9 cellular contexts compared by ENCODE assay signal in the genomic region with DNA sequence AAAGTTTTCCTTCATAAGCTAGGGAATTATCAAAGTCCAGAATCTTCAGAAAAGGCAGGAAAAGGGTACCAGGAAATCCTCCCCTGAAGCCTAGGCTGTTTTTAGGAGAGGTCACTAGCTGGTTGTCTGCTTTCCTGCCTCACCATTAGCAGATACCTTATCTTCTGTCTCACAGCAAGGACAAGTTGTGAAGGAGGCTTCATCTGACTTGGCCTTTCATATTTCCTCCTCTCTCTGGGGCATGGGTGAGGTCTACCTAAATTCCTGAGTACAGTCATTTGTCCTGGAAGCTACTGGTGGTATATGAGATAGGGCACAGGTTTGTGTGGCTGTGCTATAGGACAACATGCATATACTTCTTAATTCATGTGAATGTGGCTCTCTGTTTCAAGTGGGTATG. TPM values are rescaled to one million over a fixed set of nuclear protein-coding genes. Genes with fewer than 3 reads are reported as not detected.
DNase-seq lines count a peak whose midpoint lies in the region; ATAC-seq, FAIRE-seq and TF ChIP-seq lines count a peak whose summit lies in the region.
"Had no signal": no experiment of that assay in that cellular context is flagged by ENCODE, and none has a peak within 500 bp of the region (broad histone marks: within the 10 kb centered on the region; RNA-seq: fewer than 3 reads in every experiment).

No MANE protein-coding gene starts in this region.

- peak overlapping the region; percentile 93 for H3K4me3 Mint-ChIP-seq in HFFc6
- H3K4me3 Mint-ChIP-seq in central memory CD8-positive, alpha-beta T cell = peak overlapping the region; percentile 88
- peak overlapping the region; percentile 56 to 94 (median 88) for H3K4me3 Mint-ChIP-seq in naive B cell

- H3K27ac Mint-ChIP-seq in HFFc6 (peak overlapping the region; percentile 85), naive B cell (peak overlapping the region in 4 of 6 donors; percentile 77 to 89 (median 81))
- H3K27ac Mint-ChIP-seq in central memory CD8-positive, alpha-beta T cell (ENCODE audit: low read depth) = peak overlapping the region; percentile 90

- H3K4me1 Mint-ChIP-seq in HFFc6 (ENCODE audit: low read depth) (peaks cover 69% of the 10 kb centered on the region), naive B cell (peaks cover 61 to 74% (median 64%) of the 10 kb centered on the region in 3 donors)
- H3K4me1 Mint-ChIP-seq in central memory CD8-positive, alpha-beta T cell = peaks cover 74% of the 10 kb centered on the region

- CTCF ChIA-PET in A549 (lab: Yijun Ruan, JAX) = interaction anchor here (0.7 to 3.5 kb wide), 2 partner anchors 11 to 203 kb away, joined by 3 to 30 read pairs; no protein-coding TSS in a partner anchor

- TF ChIP-seq CTCF in A549 (IDR thresholded peaks at IDR 0.05) (no peak), HFFc6 (IDR thresholded peaks at IDR 0.05) (no peak), pancreas (IDR thresholded peaks at IDR 0.05) (no peak)

- FAIRE-seq in A549 (lab: Jason Lieb, UNC) (no peak), pancreas (lab: Jason Lieb, UNC) (no peak)

- peaks cover 5% of the 10 kb centered on the region; the same call in 1 of the 2 replicates for H3K36me3 Mint-ChIP-seq in HFFc6 (ENCODE audit: low read depth)
- H3K36me3 Mint-ChIP-seq in central memory CD8-positive, alpha-beta T cell (ENCODE audit: insufficient read depth) = peaks cover 13% of the 10 kb centered on the region
- no peaks in the 10 kb centered on the region for H3K36me3 Mint-ChIP-seq in naive B cell

- ATAC-seq in A549 = no peak
- ATAC-seq in central memory CD8-positive, alpha-beta T cell (replicated peaks; ENCODE audit: extremely low read depth, poor library complexity, severe bottlenecking) = no peak
- ATAC-seq in naive B cell (ENCODE audit: low read depth in 2 of 2) = no peak
- no peak for ATAC-seq in pancreas

- H3K4me3 ChIP-seq in A549 (no peak overlapping the region), pancreas (peak overlapping the region in 2 of 4 donors; percentile 92 to 97)

- H3K27me3 ChIP-seq in pancreas = no peaks in the 10 kb centered on the region

- peak overlapping the region; percentile 90; the same call in 2 of the 3 replicates for H3K4me2 ChIP-seq in A549

- H3K27ac ChIP-seq in A549 (no peak overlapping the region), pancreas (peak overlapping the region in 1 of 4 donors; percentile 95)

- H3K4me1 ChIP-seq in A549 (peaks cover 31% of the 10 kb centered on the region), pancreas (peaks cover 18 to 61% (median 44%) of the 10 kb centered on the region in 3 donors)

- DNase-seq in A549 (ENCODE audit: low read depth in 1 of 2, low spot score in 1 of 2) (no peak), HFFc6 (no peak), naive B cell (no peak), DMS79 (lab: John Stamatoyannopoulos, UW) (no peak), SHP77 treated with DMSO at 0.1 percent for 48 hours (lab: John Stamatoyannopoulos, UW) (no peak), islet precursor cell (no peak), pancreas (no peak)
- no peak for DNase-seq in central memory CD8-positive, alpha-beta T cell (ENCODE audit: low spot score in 2 of 2)
- DNase-seq: NCI-H2029 treated with DMSO at 0.1 percent for 48 hours had no signal

- TF ChIP-seq EP300 in A549 (IDR thresholded peaks at IDR 0.05) = no peak

- H3K9me3 Mint-ChIP-seq in HFFc6 = no peaks in the 10 kb centered on the region
- no peaks in the 10 kb centered on the region for H3K9me3 Mint-ChIP-seq in central memory CD8-positive, alpha-beta T cell
- H3K9me3 Mint-ChIP-seq in naive B cell = no peaks in the 10 kb centered on the region

- no peak for TF ChIP-seq POLR2A in A549 (IDR thresholded peaks at IDR 0.05; ENCODE audit: low read length)

- TF ChIP-seq RAD21 in A549 (conservative IDR thresholded peaks at IDR 0.05 in 1 of 2, IDR thresholded peaks at IDR 0.05 in 1 of 2) = no peak

- intact Hi-C loops in pancreas (cut with DNase I) = no loop called here

- H3K9me3 ChIP-seq in A549 = no peaks in the 10 kb centered on the region
- no peaks in the 10 kb centered on the region for H3K9me3 ChIP-seq in pancreas

- H3K27me3 Mint-ChIP-seq in HFFc6 (ENCODE audit: insufficient read depth) (no peaks in the 10 kb centered on the region; the same call in 1 of the 2 replicates), naive B cell (no peaks in the 10 kb centered on the region)
- no peaks in the 10 kb centered on the region for H3K27me3 Mint-ChIP-seq in central memory CD8-positive, alpha-beta T cell

- no peaks in the 10 kb centered on the region for H3K36me3 ChIP-seq in pancreas

- POLR2A ChIA-PET in A549 (lab: Yijun Ruan, JAX) = interaction anchor here (1.7 kb wide), 1 partner anchor 8 kb away, joined by 4 read pairs; no protein-coding TSS in a partner anchor

TF ChIP-seq in A549, 52 proteins besides CTCF, POLR2A, EP300 and RAD21:
- TF ChIP-seq KDM5A (IDR thresholded peaks at IDR 0.05) (no peak), FOXS1 (CRISPR knock-in tag; IDR thresholded peaks at IDR 0.05) (no peak), JUN (IDR thresholded peaks at IDR 0.05) (no peak), SREBF2 (IDR thresholded peaks at IDR 0.05) (no peak), CBX2 (IDR thresholded peaks at IDR 0.05; ENCODE audit: borderline replicate concordance, low read depth) (no peak), CHD2 (IDR thresholded peaks at IDR 0.05; ENCODE audit: low read length, partially characterized antibody) (no peak)
- TF ChIP-seq, protein P1, sequence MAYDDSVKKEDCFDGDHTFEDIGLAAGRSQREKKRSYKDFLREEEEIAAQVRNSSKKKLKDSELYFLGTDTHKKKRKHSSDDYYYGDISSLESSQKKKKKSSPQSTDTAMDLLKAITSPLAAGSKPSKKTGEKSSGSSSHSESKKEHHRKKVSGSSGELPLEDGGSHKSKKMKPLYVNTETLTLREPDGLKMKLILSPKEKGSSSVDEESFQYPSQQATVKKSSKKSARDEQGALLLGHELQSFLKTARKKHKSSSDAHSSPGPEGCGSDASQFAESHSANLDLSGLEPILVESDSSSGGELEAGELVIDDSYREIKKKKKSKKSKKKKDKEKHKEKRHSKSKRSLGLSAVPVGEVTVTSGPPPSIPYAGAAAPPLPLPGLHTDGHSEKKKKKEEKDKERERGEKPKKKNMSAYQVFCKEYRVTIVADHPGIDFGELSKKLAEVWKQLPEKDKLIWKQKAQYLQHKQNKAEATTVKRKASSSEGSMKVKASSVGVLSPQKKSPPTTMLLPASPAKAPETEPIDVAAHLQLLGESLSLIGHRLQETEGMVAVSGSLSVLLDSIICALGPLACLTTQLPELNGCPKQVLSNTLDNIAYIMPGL (CRISPR knock-in tag; IDR thresholded peaks at IDR 0.05; ENCODE audit: borderline replicate concordance) = no peak

RNA-seq across cellular contexts. Expression of gene FOXJ2, which starts 2.3 kb away (rescaled TPM):
- polyA plus RNA-seq in A549 (2011; rRNA removed) = 7.0 and 9.5 TPM in 2 replicates
- polyA plus RNA-seq in A549 (2012; cell fraction: cytosol; rRNA removed) = 4.2 and 5.4 TPM in 2 replicates
- polyA plus RNA-seq in A549 (2012; cell fraction: nucleus; rRNA removed) = 9.0 and 9.6 TPM in 2 replicates
- 7.4 to 7.6 TPM (median 7.4 TPM) in 3 replicates for polyA plus RNA-seq in A549 (2017; fragmentation: RNase III; extraction: RNeasy Plus Mini Kit Qiagen cat#74134 plus additional on column Dnase treatment)
- 9.1 and 12.1 TPM in 2 replicates for polyA minus RNA-seq in A549 (2011; rRNA and poly(A)+ RNA removed)
- total RNA-seq in HFFc6 (2021; fragmentation: NEBNext Ultra II Directional; extraction: Animal tissue kit (Norgen Biotek cat#: 25700)) = 10 to 100 TPM; 15.3 to 17.5 (median 15.9) TPM
- polyA plus RNA-seq in naive B cell (ENCODE audit: low read depth in 6 of 6) = 10 to 100 TPM in 3 of 6 donors, 1 to 10 TPM in 3; 4.6 to 18.4 (median 10.3) TPM
- total RNA-seq in pancreas = 10 to 100 TPM in 1 of 6 donors, 1 to 10 TPM in 5; 5.3 to 10.4 (median 6.9) TPM
- polyA plus RNA-seq in pancreas = 1 to 10 TPM; 5.3 to 7.4 TPM

RNA-seq across cellular contexts. Expression of gene C3AR1, which starts 31.4 kb away (rescaled TPM):
- polyA plus RNA-seq in A549 (2011; rRNA removed) (not detected in 2 replicates), A549 (2017; fragmentation: RNase III; extraction: RNeasy Plus Mini Kit Qiagen cat#74134 plus additional on column Dnase treatment) (not detected in 3 replicates), naive B cell (ENCODE audit: low read depth in 6 of 6) (under 1 TPM in 2 of 6 donors, not detected in 4; 0.23 to 0.43 TPM), pancreas (1 to 10 TPM; 1.1 to 1.4 TPM)
- not detected in 2 replicates for polyA plus RNA-seq in A549 (2012; cell fraction: cytosol; rRNA removed)
- polyA plus RNA-seq in A549 (2012; cell fraction: nucleus; rRNA removed) = not detected in 2 replicates
- 0.17 TPM in 1 of 2 replicates, not detected in the other for polyA minus RNA-seq in A549 (2011; rRNA and poly(A)+ RNA removed)
- under 1 TPM; 0.38 to 0.85 (median 0.62) TPM for total RNA-seq in HFFc6 (2021; fragmentation: NEBNext Ultra II Directional; extraction: Animal tissue kit (Norgen Biotek cat#: 25700))
- total RNA-seq in pancreas = 10 to 100 TPM in 1 of 6 donors, 1 to 10 TPM in 4, under 1 TPM in 1; 0.93 to 19.0 (median 3.1) TPM

RNA-seq across cellular contexts. Expression of gene NECAP1, which starts 47.3 kb away (rescaled TPM):
- 31.8 and 34.1 TPM in 2 replicates for polyA plus RNA-seq in A549 (2011; rRNA removed)
- 16.3 and 17.1 TPM in 2 replicates for polyA plus RNA-seq in A549 (2012; cell fraction: cytosol; rRNA removed)
- polyA plus RNA-seq in A549 (2012; cell fraction: nucleus; rRNA removed) = 11.7 and 14.9 TPM in 2 replicates
- polyA plus RNA-seq in A549 (2017; fragmentation: RNase III; extraction: RNeasy Plus Mini Kit Qiagen cat#74134 plus additional on column Dnase treatment) = 15.6 to 19.4 TPM (median 17.6 TPM) in 3 replicates
- polyA minus RNA-seq in A549 (2011; rRNA and poly(A)+ RNA removed) = 32.5 and 39.8 TPM in 2 replicates
- 10 to 100 TPM; 41.1 to 48.9 (median 45.0) TPM for total RNA-seq in HFFc6 (2021; fragmentation: NEBNext Ultra II Directional; extraction: Animal tissue kit (Norgen Biotek cat#: 25700))
- 10 to 100 TPM; 19.6 to 35.8 (median 24.2) TPM for polyA plus RNA-seq in naive B cell (ENCODE audit: low read depth in 6 of 6)
- 10 to 100 TPM; 18.6 to 30.9 (median 22.6) TPM for total RNA-seq in pancreas
- polyA plus RNA-seq in pancreas = 10 to 100 TPM; 14.8 to 30.7 TPM
